1 cellular context compared by ENCODE assay signal in the genomic region with DNA sequence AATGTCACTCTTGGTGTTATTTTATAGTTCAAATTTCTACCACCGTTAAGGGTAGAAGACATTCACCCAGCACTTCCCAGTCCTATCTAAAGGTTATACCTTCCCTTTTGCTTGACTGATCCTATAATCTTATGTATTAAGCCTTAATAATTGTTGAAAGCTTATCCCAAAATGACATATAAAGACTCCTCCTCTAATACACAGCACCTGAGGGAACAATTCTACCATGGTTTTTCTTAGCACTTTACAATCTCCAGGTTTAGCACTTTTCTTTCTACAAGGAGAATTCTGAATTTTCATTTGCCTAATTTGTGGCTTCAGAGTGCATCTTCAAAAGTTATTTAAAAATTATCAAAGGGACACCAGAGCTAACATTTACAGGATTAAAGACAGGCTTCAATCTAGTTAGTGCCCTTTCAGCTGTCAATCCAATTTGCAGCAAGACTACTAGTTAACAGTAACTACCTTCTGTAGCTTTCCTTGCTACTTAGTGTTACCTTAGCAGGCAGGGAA.
TF ChIP-seq lines count a peak whose summit lies in the region.

No MANE protein-coding gene starts in this region.

TF ChIP-seq in H1, 55 proteins besides CTCF, POLR2A, EP300 and RAD21:
- TF ChIP-seq POLR2AphosphoS5 (IDR thresholded peaks at IDR 0.05; ENCODE audit: low read depth, low read length) (0 out of 2 replicates have a peak, but pooled peaks have one; percentile 24), ATF2 (IDR thresholded peaks at IDR 0.05; ENCODE audit: low read length) (no peak)
